Comparison of ENCODE assay signal across 13 cellular contexts in the genomic region with DNA sequence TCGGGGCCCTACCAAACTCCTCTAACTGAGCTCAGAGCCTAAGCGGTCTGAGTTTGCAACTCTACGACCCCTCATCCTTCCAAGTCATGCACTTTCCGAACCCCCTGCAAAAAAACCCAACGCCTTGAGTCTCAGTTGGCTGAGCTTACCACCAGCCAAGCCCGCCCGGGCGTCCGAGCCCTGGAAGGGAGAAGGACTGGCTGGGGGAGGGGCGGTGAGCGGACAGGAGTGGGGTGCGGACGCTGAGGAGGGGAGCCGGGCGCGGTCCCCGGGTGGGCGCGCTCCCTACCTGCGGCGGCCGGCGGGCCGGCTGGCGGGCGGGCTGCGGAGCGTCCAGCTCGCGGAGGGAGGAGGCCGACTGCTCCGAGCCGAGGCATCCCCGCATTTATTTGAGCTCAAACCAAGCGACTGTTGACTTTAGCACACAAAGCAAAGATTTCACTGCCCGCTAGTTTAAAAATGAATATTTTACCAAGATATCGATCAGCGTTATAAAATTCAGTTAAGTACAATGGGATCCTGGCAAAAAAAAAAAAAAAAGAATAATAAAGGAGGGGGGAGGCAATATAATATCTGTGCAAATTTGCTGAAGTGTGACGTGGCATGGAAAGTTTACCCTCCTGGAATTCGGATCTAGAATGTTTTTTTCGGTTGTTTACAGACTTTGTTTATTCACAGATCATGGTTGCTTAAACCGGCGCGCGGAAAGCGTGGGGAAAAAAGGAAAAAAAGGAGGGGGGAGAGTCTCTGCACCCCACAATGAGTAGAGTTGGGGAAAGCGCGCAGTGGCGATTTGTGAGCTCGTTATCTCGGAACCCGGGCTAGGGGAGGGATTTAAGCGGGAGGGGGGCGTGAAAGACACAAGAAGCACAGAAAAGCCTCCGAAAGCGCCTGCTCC. TPM values are rescaled to one million over a fixed set of nuclear protein-coding genes. Genes with fewer than 3 reads are reported as not detected.
DNase-seq lines count a peak whose midpoint lies in the region; TF ChIP-seq lines count a peak whose summit lies in the region.
"Had no signal": no experiment of that assay in that cellular context is flagged by ENCODE, and none has a peak within 500 bp of the region (broad histone marks: within the 10 kb centered on the region; RNA-seq: fewer than 3 reads in every experiment).

No MANE protein-coding gene starts in this region.

- H4K20me1 ChIP-seq in mammary epithelial cell (ENCODE audit: insufficient read depth, low read length) = no peaks in the 10 kb centered on the region

- peak overlapping the region; percentile 68 for H3K4me2 ChIP-seq in mammary epithelial cell (ENCODE audit: insufficient read depth, low read depth, low read length)

- CTCF ChIA-PET in mammary epithelial cell (lab: Charles Lee; ENCODE audit: low non-redundant PET) = no interaction called here

- dilution Hi-C loops in mammary epithelial cell (cut with HindIII; ENCODE audit: low sequenced_read_pairs) = no loop called here

- intact Hi-C loops in mammary epithelial cell (cut with micrococcal nuclease) = no loop called here
- intact Hi-C loops in breast epithelium (cut with DNase I; ENCODE audit: low total_unique reads) = no loop called here

- H3K9ac ChIP-seq in mammary epithelial cell (ENCODE audit: insufficient read depth, low read length) = no peak overlapping the region
- peak overlapping the region; percentile 98 for H3K9ac ChIP-seq in endodermal cell (ENCODE audit: extremely low read depth, low read length, poor library complexity, severe bottlenecking)
- H3K9ac ChIP-seq in mucosa of stomach (ENCODE audit: low read length) = peak overlapping the region; percentile 98

- BruUV-seq in mammary epithelial cell (replicated peaks; lab: Mats Ljungman, UMichigan) = no TSS peak

- no peaks in the 10 kb centered on the region for H3K9me3 ChIP-seq in mammary epithelial cell (replicated peaks; ENCODE audit: insufficient read depth, low read length)
- no peaks in the 10 kb centered on the region for H3K9me3 ChIP-seq in breast epithelium
- no peaks in the 10 kb centered on the region for H3K9me3 ChIP-seq in endodermal cell (ENCODE audit: control insufficient read depth, low read length)
- H3K9me3 ChIP-seq in mucosa of stomach (ENCODE audit: control insufficient read depth, low read length) = no peaks in the 10 kb centered on the region

- TF ChIP-seq CTCF in mammary epithelial cell (conservative IDR thresholded peaks at IDR 0.05 in 1 of 2, IDR thresholded peaks at IDR 0.05 in 1 of 2; ENCODE audit: extremely low read depth in 1 of 2, insufficient read depth in 1 of 2, low read depth in 1 of 2, low read length in 2 of 2) (no peak), breast epithelium (IDR thresholded peaks at IDR 0.05) (no peak), endodermal cell (conservative IDR thresholded peaks at IDR 0.05) (no peak)

- H3K36me3 ChIP-seq in mammary epithelial cell (ENCODE audit: insufficient read depth, low read length) = no peaks in the 10 kb centered on the region
- no peaks in the 10 kb centered on the region for H3K36me3 ChIP-seq in breast epithelium
- H3K36me3 ChIP-seq in endodermal cell (ENCODE audit: control insufficient read depth, insufficient read depth, low read length) = peaks cover 23% of the 10 kb centered on the region
- H3K36me3 ChIP-seq in mucosa of stomach (ENCODE audit: control insufficient read depth, insufficient read depth, low read length) = no peaks in the 10 kb centered on the region

- peaks cover 71% of the 10 kb centered on the region for H3K27me3 Mint-ChIP-seq in endodermal cell (ENCODE audit: insufficient read depth)

- H3K4me1 Mint-ChIP-seq in endodermal cell = peaks cover 45% of the 10 kb centered on the region
- H3K4me1 Mint-ChIP-seq: neural crest cell had no signal

- H3K27me3 ChIP-seq in mammary epithelial cell (ENCODE audit: insufficient read depth, low read length) (peaks cover 57% of the 10 kb centered on the region), breast epithelium (peaks cover 0 to 95% of the 10 kb centered on the region in 2 donors), endodermal cell (ENCODE audit: control insufficient read depth, insufficient read depth, low read length, poor library complexity, severe bottlenecking) (peaks cover 33% of the 10 kb centered on the region), mucosa of stomach (ENCODE audit: control insufficient read depth, insufficient read depth, low read length) (peaks cover 40% of the 10 kb centered on the region)

- H3K4me3 Mint-ChIP-seq in endodermal cell = peak overlapping the region; percentile 100
- H3K4me3 Mint-ChIP-seq: neural crest cell had no signal

- peak overlapping the region in 1 of 3 experiments; percentile 6 for H3K4me3 ChIP-seq in mammary epithelial cell (replicated peaks in 1 of 3; ENCODE audit: insufficient read depth in 1 of 3, low read depth in 2 of 3, low read length in 3 of 3)
- H3K4me3 ChIP-seq in breast epithelium = no peak overlapping the region
- H3K4me3 ChIP-seq in endodermal cell (ENCODE audit: low read length) = peak overlapping the region; percentile 94
- H3K4me3 ChIP-seq in mucosa of stomach (ENCODE audit: low read length) = peak overlapping the region; percentile 74
- H3K4me3 ChIP-seq: K562 had no signal

- H3K27ac ChIP-seq in mammary epithelial cell (ENCODE audit: insufficient read depth, low read depth, low read length) = no peak overlapping the region
- H3K27ac ChIP-seq in breast epithelium = no peak overlapping the region
- H3K27ac ChIP-seq in endodermal cell (ENCODE audit: low read depth, low read length) = peak overlapping the region; percentile 28
- H3K27ac ChIP-seq in substantia nigra (ENCODE audit: low read depth, low read length, poor library complexity, severe bottlenecking) = no peak overlapping the region

- H3K9me3 Mint-ChIP-seq in endodermal cell = no peaks in the 10 kb centered on the region
- H3K9me3 Mint-ChIP-seq: neural crest cell had no signal

- WGBS in mammary epithelial cell (ENCODE audit: low coverage, missing lambda C conversion rate) = 9% methylated on average over 21 of the region's 56 CpGs
- WGBS in endodermal cell (ENCODE audit: insufficient coverage in 1 of 2, insufficient read length in 1 of 2), 2 experiments = 0 to 1% methylated on average over 19 to 56 of the region's 56 CpGs

- TF ChIP-seq POLR2A in breast epithelium (IDR thresholded peaks at IDR 0.05) (no peak), erythroblast (IDR thresholded peaks at IDR 0.05; ENCODE audit: low read length) (no peak)

- peak overlapping the region; percentile 100 for H3K27ac Mint-ChIP-seq in endodermal cell

- peaks cover 33% of the 10 kb centered on the region for H3K36me3 Mint-ChIP-seq in endodermal cell (ENCODE audit: low read depth)

- in situ Hi-C loops in mammary epithelial cell (cut with MboI; ENCODE audit: low sequenced_read_pairs in 2 of 2) = no loop called here

- DNase-seq in mammary epithelial cell (no peak), breast epithelium (ENCODE audit: low spot score in 2 of 2) (no peak), endodermal cell (peak; percentile 79), substantia nigra (lab: John Stamatoyannopoulos, UW) (no peak), amygdala (lab: John Stamatoyannopoulos, UW) (no peak), erythroblast (lab: John Stamatoyannopoulos, UW) (no peak), NCI-H524 (lab: John Stamatoyannopoulos, UW) (no peak)
- DNase-seq: NCI-H1436 treated with DMSO at 0.1 percent for 48 hours; NK-92 treated with Interleukin-12 subunit alpha and Interleukin-12 subunit beta, amount 100 ng/mL, for 24 hours; stimulated activated CD4-positive, alpha-beta T cell treated with anti-CD3 and anti-CD28 coated beads, Interleukin-12 subunit alpha, Interleukin-12 subunit beta, amount 100 ng/mL, for 4 hours had no signal

- peaks cover 19% of the 10 kb centered on the region for H3K4me1 ChIP-seq in mammary epithelial cell (ENCODE audit: insufficient read depth, low read length)
- peaks cover 0 to 7% of the 10 kb centered on the region in 2 donors for H3K4me1 ChIP-seq in breast epithelium
- H3K4me1 ChIP-seq in endodermal cell (ENCODE audit: control insufficient read depth, insufficient read depth, low read length) = peaks cover 5% of the 10 kb centered on the region
- peaks cover 33% of the 10 kb centered on the region for H3K4me1 ChIP-seq in mucosa of stomach (ENCODE audit: control insufficient read depth, insufficient read depth, low read length)

- no peaks in the 10 kb centered on the region for H3K79me2 ChIP-seq in mammary epithelial cell (ENCODE audit: insufficient read depth, low read length)

- H2AFZ ChIP-seq in mammary epithelial cell (ENCODE audit: low read depth, low read length) = peak overlapping the region; percentile 23

RNA-seq across cellular contexts. Expression of gene FOXA2, which starts 5.9 kb away (rescaled TPM):
- total RNA-seq in mammary epithelial cell (1 to 10 TPM in 1 of 2 donors, not detected in 1; 1.0 TPM), breast epithelium (not detected), endodermal cell (100 to 1,000 TPM in 1 of 2 donors, 10 to 100 TPM in 1; 86.7 to 123 TPM)
- 1.0 TPM for polyA plus RNA-seq in mammary epithelial cell
- polyA minus RNA-seq in mammary epithelial cell = 0.93 TPM
- polyA plus RNA-seq in endodermal cell (2013, experiment 1 of 2) = 19.1 TPM
- 21.7 TPM for polyA plus RNA-seq in endodermal cell (2013, experiment 2 of 2)

Comparison
In these comparisons a context has a peak if more than half of its experiments do, and no peak if none do; other contexts are left out.
1. H3K4me3 ChIP-seq: peak in endodermal cell (single experiment) and mucosa of stomach (single experiment); none in breast epithelium (0 of 3).
2. RNA of gene FOXA2, which starts 5.9 kb away (total RNA-seq): 86.7 to 123 TPM in endodermal cell; 1.0 TPM in mammary epithelial cell and not detected in breast epithelium; every median in the first group is over 10 times any median in the second.